ENCODE assay signal across 8 cellular contexts in genomic region chr7:150371131-150371995, GRCh38. TPM values are rescaled to one million over a fixed set of nuclear protein-coding genes. Genes with fewer than 3 reads are reported as not detected.
DNase-seq lines count a peak whose midpoint lies in the region; ATAC-seq and TF ChIP-seq lines count a peak whose summit lies in the region.
"Had no signal": no experiment of that assay in that cellular context is flagged by ENCODE, and none has a peak within 500 bp of the region (broad histone marks: within the 10 kb centered on the region; RNA-seq: fewer than 3 reads in every experiment).

No MANE protein-coding gene starts in this region.

- H3K4me3 Mint-ChIP-seq in Calu3 (ENCODE audit: low read depth, unreplicated experiment), result no peak overlapping the region
- no peak overlapping the region for H3K4me3 Mint-ChIP-seq in T-cell

- peak overlapping the region; percentile 96 for H3K27ac Mint-ChIP-seq in Calu3 (ENCODE audit: unreplicated experiment)
- peak overlapping the region; percentile 95 to 96 for H3K27ac Mint-ChIP-seq in T-cell

- peaks cover 12 to 45% of the 10 kb centered on the region in 2 donors for H3K4me1 ChIP-seq in muscle layer of duodenum (ENCODE audit: control insufficient read depth in 1 of 2, insufficient read depth in 2 of 2, low read length in 2 of 2)
- H3K4me1 ChIP-seq in breast epithelium, result peaks cover 8 to 21% of the 10 kb centered on the region in 2 donors

- H3K36me3 ChIP-seq in muscle layer of duodenum (ENCODE audit: control insufficient read depth in 1 of 2, insufficient read depth in 2 of 2, low read length in 2 of 2) (peaks cover 23 to 37% of the 10 kb centered on the region in 2 donors), breast epithelium (peaks cover 9% of the 10 kb centered on the region)

- TF ChIP-seq CTCF in Calu3 (IDR thresholded peaks at IDR 0.05; ENCODE audit: unreplicated experiment) (no peak), breast epithelium (IDR thresholded peaks at IDR 0.05) (no peak)

- H3K36me3 Mint-ChIP-seq in Calu3 (ENCODE audit: insufficient read depth, unreplicated experiment) (peaks cover 77% of the 10 kb centered on the region), T-cell (peaks cover 11% of the 10 kb centered on the region)

- ATAC-seq in T-cell (replicated peaks in 1 of 4) (no peak), GM21786 (IDR thresholded peaks at IDR 0.05; ENCODE audit: unreplicated experiment) (no peak)

- TF ChIP-seq POLR2A in breast epithelium (IDR thresholded peaks at IDR 0.05), result no peak

- H3K4me1 Mint-ChIP-seq in Calu3 (ENCODE audit: low read depth, unreplicated experiment), result peaks cover 43% of the 10 kb centered on the region
- H3K4me1 Mint-ChIP-seq in T-cell, result peaks cover 52 to 60% (median 59%) of the 10 kb centered on the region in 3 donors

- H3K4me3 ChIP-seq in muscle layer of duodenum (ENCODE audit: low read depth in 1 of 2, low read length in 2 of 2), result no peak overlapping the region
- no peak overlapping the region for H3K4me3 ChIP-seq in breast epithelium

- intact Hi-C loops in Calu3 (cut with micrococcal nuclease; ENCODE audit: unreplicated experiment) (no loop called here), breast epithelium (cut with DNase I; ENCODE audit: low total_unique reads) (no loop called here)

- H3K9me3 ChIP-seq in muscle layer of duodenum (ENCODE audit: control insufficient read depth in 1 of 2, low read length in 2 of 2) (no peaks in the 10 kb centered on the region), breast epithelium (no peaks in the 10 kb centered on the region)

- POLR2A ChIA-PET in T-cell (lab: Charles Lee), result interaction anchor here in 1 of 2 donors (1.2 kb wide), 1 partner anchor 16 kb away, joined by 3 read pairs; no protein-coding TSS in a partner anchor

- no peaks in the 10 kb centered on the region for H3K27me3 Mint-ChIP-seq in Calu3 (ENCODE audit: unreplicated experiment)
- no peaks in the 10 kb centered on the region for H3K27me3 Mint-ChIP-seq in T-cell

- DNase-seq in Calu3, result no peak
- no peak for DNase-seq in T-cell
- DNase-seq in mucosa of gallbladder (ENCODE audit: low spot score), result no peak
- no peak for DNase-seq in breast epithelium (ENCODE audit: low spot score in 2 of 2)
- DNase-seq: activated CD4-positive, alpha-beta T cell treated with anti-CD3 and anti-CD28 coated beads for 4 hours; NCI-H1417 had no signal

- H3K9me3 Mint-ChIP-seq in Calu3 (ENCODE audit: low read depth, unreplicated experiment), result no peaks in the 10 kb centered on the region
- no peaks in the 10 kb centered on the region for H3K9me3 Mint-ChIP-seq in T-cell

- peak overlapping the region; percentile 19 for H3K27ac ChIP-seq in muscle layer of duodenum (ENCODE audit: low read length)
- no peak overlapping the region for H3K27ac ChIP-seq in breast epithelium

- H3K27me3 ChIP-seq in muscle layer of duodenum (ENCODE audit: low read depth, low read length) (no peaks in the 10 kb centered on the region), breast epithelium (no peaks in the 10 kb centered on the region)

- CTCF ChIA-PET in Calu3 (lab: Charles Lee) (interaction anchor here (1.0 kb wide), 1 partner anchor 35 kb away, joined by 4 read pairs; no protein-coding TSS in a partner anchor), T-cell (lab: Charles Lee) (interaction anchor here (0.6 to 1.9 kb wide), 2 partner anchors 15 to 716 kb away, joined by 4 to 6 read pairs; no protein-coding TSS in a partner anchor)

- BruUV-seq in Calu3 (replicated peaks; lab: Mats Ljungman, UMichigan), result no TSS peak

RNA-seq across cellular contexts. Expression of gene REPIN1, which starts 2.7 kb away (rescaled TPM):
- total RNA-seq in Calu3 (2022) (185 and 189 TPM in 2 replicates), T-cell (100 to 1,000 TPM in 3 of 5 donors, 10 to 100 TPM in 2; 64.0 to 110 (median 101) TPM), mucosa of gallbladder (145 TPM), breast epithelium (10 to 100 TPM; 43.7 to 70.8 (median 68.2) TPM)

RNA-seq across cellular contexts. Expression of gene ZNF775, which starts 7.8 kb away (rescaled TPM):
- total RNA-seq in Calu3 (2022) (5.3 and 5.8 TPM in 2 replicates), T-cell (1 to 10 TPM; 1.9 to 8.6 (median 6.3) TPM), mucosa of gallbladder (9.4 TPM), breast epithelium (1 to 10 TPM; 1.9 to 5.7 (median 4.6) TPM)

RNA-seq across cellular contexts. Expression of gene RARRES2, which starts 29.9 kb away (rescaled TPM):
- total RNA-seq in Calu3 (2022) (9.1 and 13.0 TPM in 2 replicates), T-cell (1 to 10 TPM in 3 of 5 donors, not detected in 2; 2.7 to 3.2 (median 2.7) TPM), mucosa of gallbladder (143 TPM), breast epithelium (100 to 1,000 TPM; 156 to 297 (median 267) TPM)

RNA-seq across cellular contexts. Expression of gene ACTR3C, which starts 48.0 kb away (rescaled TPM):
- total RNA-seq in Calu3 (2022), result 22.8 and 26.0 TPM in 2 replicates
- total RNA-seq in T-cell, result 10 to 100 TPM in 4 of 5 donors, 1 to 10 TPM in 1; 9.2 to 14.6 (median 12.4) TPM
- total RNA-seq in mucosa of gallbladder, result 22.4 TPM
- total RNA-seq in breast epithelium, result 10 to 100 TPM in 2 of 3 donors, 1 to 10 TPM in 1; 5.0 to 54.0 (median 30.2) TPM

RNA-seq across cellular contexts. Expression of gene LRRC61, which starts 48.2 kb away (rescaled TPM):
- total RNA-seq in Calu3 (2022), result 14.6 and 22.5 TPM in 2 replicates
- 10 to 100 TPM in 4 of 5 donors, 1 to 10 TPM in 1; 8.8 to 21.4 (median 16.6) TPM for total RNA-seq in T-cell
- 11.7 TPM for total RNA-seq in mucosa of gallbladder
- 10 to 100 TPM in 2 of 3 donors, 1 to 10 TPM in 1; 8.0 to 23.4 (median 15.4) TPM for total RNA-seq in breast epithelium

Comparison
In these comparisons a context has a peak if more than half of its experiments do, and no peak if none do; other contexts are left out.
1. RNA of gene RARRES2, which starts 29.9 kb away (total RNA-seq): 156 to 297 TPM in breast epithelium and 143 TPM in mucosa of gallbladder (single experiment); 9.1 to 13.0 TPM in Calu3 and 2.7 to 3.2 TPM in T-cell; every median in the first group is over 10 times any median in the second.